Comparison of ENCODE assay signal across 1 cellular context in the genomic region with DNA sequence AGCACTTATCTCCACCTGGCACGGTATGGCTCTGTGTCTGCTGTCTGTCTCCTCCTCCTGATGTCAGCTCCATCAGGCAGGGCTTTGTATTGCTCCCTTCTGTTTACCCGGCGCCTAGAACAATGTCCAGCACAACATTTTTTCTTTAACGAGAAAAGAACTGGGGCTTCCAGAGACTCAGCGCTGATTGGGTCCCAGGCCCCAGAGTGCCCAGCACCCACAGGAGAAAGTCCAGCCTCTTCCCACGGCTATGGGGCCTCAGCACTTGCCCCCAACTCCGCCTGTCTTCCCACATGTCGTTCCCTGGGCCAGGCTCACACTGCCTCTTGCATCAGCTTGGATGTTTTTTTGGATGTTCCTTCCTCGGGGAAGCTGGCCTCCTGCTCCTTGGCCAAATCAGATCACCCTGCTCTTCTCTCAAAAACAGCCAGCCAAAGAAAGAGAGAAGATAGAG.
TF ChIP-seq lines count a peak whose summit lies in the region.

No MANE protein-coding gene starts in this region.

TF ChIP-seq in HepG2, 621 proteins besides CTCF, POLR2A, EP300 and RAD21 (continued from another document and continues in another):
- TF ChIP-seq, protein P1, sequence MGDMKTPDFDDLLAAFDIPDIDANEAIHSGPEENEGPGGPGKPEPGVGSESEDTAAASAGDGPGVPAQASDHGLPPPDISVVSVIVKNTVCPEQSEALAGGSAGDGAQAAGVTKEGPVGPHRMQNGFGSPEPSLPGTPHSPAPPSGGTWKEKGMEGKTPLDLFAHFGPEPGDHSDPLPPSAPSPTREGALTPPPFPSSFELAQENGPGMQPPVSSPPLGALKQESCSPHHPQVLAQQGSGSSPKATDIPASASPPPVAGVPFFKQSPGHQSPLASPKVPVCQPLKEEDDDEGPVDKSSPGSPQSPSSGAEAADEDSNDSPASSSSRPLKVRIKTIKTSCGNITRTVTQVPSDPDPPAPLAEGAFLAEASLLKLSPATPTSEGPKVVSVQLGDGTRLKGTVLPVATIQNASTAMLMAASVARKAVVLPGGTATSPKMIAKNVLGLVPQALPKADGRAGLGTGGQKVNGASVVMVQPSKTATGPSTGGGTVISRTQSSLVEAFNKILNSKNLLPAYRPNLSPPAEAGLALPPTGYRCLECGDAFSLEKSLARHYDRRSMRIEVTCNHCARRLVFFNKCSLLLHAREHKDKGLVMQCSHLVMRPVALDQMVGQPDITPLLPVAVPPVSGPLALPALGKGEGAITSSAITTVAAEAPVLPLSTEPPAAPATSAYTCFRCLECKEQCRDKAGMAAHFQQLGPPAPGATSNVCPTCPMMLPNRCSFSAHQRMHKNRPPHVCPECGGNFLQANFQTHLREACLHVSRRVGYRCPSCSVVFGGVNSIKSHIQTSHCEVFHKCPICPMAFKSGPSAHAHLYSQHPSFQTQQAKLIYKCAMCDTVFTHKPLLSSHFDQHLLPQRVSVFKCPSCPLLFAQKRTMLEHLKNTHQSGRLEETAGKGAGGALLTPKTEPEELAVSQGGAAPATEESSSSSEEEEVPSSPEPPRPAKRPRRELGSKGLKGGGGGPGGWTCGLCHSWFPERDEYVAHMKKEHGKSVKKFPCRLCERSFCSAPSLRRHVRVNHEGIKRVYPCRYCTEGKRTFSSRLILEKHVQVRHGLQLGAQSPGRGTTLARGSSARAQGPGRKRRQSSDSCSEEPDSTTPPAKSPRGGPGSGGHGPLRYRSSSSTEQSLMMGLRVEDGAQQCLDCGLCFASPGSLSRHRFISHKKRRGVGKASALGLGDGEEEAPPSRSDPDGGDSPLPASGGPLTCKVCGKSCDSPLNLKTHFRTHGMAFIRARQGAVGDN (CRISPR knock-in tag; IDR thresholded peaks at IDR 0.05), result peak; percentile 82
- TF ChIP-seq, protein P2, sequence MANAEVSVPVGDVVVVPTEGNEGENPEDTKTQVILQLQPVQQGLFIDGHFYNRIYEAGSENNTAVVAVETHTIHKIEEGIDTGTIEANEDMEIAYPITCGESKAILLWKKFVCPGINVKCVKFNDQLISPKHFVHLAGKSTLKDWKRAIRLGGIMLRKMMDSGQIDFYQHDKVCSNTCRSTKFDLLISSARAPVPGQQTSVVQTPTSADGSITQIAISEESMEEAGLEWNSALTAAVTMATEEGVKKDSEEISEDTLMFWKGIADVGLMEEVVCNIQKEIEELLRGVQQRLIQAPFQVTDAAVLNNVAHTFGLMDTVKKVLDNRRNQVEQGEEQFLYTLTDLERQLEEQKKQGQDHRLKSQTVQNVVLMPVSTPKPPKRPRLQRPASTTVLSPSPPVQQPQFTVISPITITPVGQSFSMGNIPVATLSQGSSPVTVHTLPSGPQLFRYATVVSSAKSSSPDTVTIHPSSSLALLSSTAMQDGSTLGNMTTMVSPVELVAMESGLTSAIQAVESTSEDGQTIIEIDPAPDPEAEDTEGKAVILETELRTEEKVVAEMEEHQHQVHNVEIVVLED (CRISPR knock-in tag; IDR thresholded peaks at IDR 0.05; ENCODE audit: borderline replicate concordance), result no peak; the same call in 1 of the 2 replicates
- peak; percentile 55 for TF ChIP-seq FOXO1 (CRISPR knock-in tag; IDR thresholded peaks at IDR 0.05)
- no peak for TF ChIP-seq ZNF709 (CRISPR knock-in tag; IDR thresholded peaks at IDR 0.05)
- TF ChIP-seq, protein P3, sequence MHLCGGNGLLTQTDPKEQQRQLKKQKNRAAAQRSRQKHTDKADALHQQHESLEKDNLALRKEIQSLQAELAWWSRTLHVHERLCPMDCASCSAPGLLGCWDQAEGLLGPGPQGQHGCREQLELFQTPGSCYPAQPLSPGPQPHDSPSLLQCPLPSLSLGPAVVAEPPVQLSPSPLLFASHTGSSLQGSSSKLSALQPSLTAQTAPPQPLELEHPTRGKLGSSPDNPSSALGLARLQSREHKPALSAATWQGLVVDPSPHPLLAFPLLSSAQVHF (CRISPR knock-in tag; IDR thresholded peaks at IDR 0.05), result no peak
- TF ChIP-seq HNF4G (IDR thresholded peaks at IDR 0.05; ENCODE audit: borderline replicate concordance, low read depth, low read length), result peak; percentile 69; the same call in 1 of the 2 replicates
- no peak for TF ChIP-seq HNF4G (CRISPR knock-in tag; IDR thresholded peaks at IDR 0.05; ENCODE audit: borderline replicate concordance, low read depth)
- TF ChIP-seq ZMYM3 (CRISPR knock-in tag; IDR thresholded peaks at IDR 0.05), result no peak; the same call in 1 of the 2 replicates
- TF ChIP-seq ZKSCAN8 (CRISPR knock-in tag; IDR thresholded peaks at IDR 0.05; ENCODE audit: borderline replicate concordance), result peak; percentile 75; the same call in 1 of the 2 replicates
- TF ChIP-seq ELF4 (CRISPR knock-in tag; IDR thresholded peaks at IDR 0.05; ENCODE audit: borderline replicate concordance), result no peak
- no peak for TF ChIP-seq ZNF567 (CRISPR knock-in tag; IDR thresholded peaks at IDR 0.05; ENCODE audit: borderline replicate concordance)
- TF ChIP-seq, protein P4, sequence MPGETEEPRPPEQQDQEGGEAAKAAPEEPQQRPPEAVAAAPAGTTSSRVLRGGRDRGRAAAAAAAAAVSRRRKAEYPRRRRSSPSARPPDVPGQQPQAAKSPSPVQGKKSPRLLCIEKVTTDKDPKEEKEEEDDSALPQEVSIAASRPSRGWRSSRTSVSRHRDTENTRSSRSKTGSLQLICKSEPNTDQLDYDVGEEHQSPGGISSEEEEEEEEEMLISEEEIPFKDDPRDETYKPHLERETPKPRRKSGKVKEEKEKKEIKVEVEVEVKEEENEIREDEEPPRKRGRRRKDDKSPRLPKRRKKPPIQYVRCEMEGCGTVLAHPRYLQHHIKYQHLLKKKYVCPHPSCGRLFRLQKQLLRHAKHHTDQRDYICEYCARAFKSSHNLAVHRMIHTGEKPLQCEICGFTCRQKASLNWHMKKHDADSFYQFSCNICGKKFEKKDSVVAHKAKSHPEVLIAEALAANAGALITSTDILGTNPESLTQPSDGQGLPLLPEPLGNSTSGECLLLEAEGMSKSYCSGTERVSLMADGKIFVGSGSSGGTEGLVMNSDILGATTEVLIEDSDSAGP (CRISPR knock-in tag; IDR thresholded peaks at IDR 0.05; ENCODE audit: borderline replicate concordance), result peak; percentile 63; the same call in 1 of the 2 replicates
- no peak for TF ChIP-seq TBX3 (IDR thresholded peaks at IDR 0.05; ENCODE audit: borderline replicate concordance)
- TF ChIP-seq, protein P5, sequence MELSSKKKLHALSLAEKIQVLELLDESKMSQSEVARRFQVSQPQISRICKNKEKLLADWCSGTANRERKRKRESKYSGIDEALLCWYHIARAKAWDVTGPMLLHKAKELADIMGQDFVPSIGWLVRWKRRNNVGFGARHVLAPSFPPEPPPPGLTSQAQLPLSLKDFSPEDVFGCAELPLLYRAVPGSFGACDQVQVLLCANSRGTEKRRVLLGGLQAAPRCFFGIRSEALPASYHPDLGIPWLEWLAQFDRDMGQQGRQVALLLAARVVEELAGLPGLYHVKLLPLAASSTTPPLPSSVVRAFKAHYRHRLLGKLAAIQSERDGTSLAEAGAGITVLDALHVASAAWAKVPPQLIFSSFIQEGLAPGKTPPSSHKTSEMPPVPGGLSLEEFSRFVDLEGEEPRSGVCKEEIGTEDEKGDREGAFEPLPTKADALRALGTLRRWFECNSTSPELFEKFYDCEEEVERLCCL (CRISPR knock-in tag; IDR thresholded peaks at IDR 0.05; ENCODE audit: borderline replicate concordance), result no peak
- no peak for TF ChIP-seq ZNF124 (CRISPR knock-in tag; IDR thresholded peaks at IDR 0.05)
- TF ChIP-seq SRSF4 (IDR thresholded peaks at IDR 0.05; ENCODE audit: low read depth, low read length, poor library complexity, severe bottlenecking), result no peak
- TF ChIP-seq ZNF253 (CRISPR knock-in tag; IDR thresholded peaks at IDR 0.05; ENCODE audit: borderline replicate concordance), result no peak
- no peak for TF ChIP-seq NR2F2 (IDR thresholded peaks at IDR 0.05; ENCODE audit: borderline replicate concordance, low read depth)
- no peak for TF ChIP-seq ZNF530 (CRISPR knock-in tag; IDR thresholded peaks at IDR 0.05; ENCODE audit: low read depth)
- TF ChIP-seq ZNF451 (CRISPR knock-in tag; IDR thresholded peaks at IDR 0.05), result no peak
- TF ChIP-seq, protein P6, sequence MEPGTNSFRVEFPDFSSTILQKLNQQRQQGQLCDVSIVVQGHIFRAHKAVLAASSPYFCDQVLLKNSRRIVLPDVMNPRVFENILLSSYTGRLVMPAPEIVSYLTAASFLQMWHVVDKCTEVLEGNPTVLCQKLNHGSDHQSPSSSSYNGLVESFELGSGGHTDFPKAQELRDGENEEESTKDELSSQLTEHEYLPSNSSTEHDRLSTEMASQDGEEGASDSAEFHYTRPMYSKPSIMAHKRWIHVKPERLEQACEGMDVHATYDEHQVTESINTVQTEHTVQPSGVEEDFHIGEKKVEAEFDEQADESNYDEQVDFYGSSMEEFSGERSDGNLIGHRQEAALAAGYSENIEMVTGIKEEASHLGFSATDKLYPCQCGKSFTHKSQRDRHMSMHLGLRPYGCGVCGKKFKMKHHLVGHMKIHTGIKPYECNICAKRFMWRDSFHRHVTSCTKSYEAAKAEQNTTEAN (CRISPR knock-in tag; conservative IDR thresholded peaks at IDR 0.05), result no peak
- TF ChIP-seq, protein P7, sequence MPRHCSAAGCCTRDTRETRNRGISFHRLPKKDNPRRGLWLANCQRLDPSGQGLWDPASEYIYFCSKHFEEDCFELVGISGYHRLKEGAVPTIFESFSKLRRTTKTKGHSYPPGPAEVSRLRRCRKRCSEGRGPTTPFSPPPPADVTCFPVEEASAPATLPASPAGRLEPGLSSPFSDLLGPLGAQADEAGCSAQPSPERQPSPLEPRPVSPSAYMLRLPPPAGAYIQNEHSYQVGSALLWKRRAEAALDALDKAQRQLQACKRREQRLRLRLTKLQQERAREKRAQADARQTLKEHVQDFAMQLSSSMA (CRISPR knock-in tag; IDR thresholded peaks at IDR 0.05), result no peak
- no peak for TF ChIP-seq ZNF652 (CRISPR knock-in tag; IDR thresholded peaks at IDR 0.05; ENCODE audit: borderline replicate concordance, low read depth)
- no peak for TF ChIP-seq ZNF768 (CRISPR knock-in tag; IDR thresholded peaks at IDR 0.05)
- TF ChIP-seq RBFOX2 (IDR thresholded peaks at IDR 0.05; ENCODE audit: low read depth, low read length), result no peak
- no peak for TF ChIP-seq CC2D1A (CRISPR knock-in tag; IDR thresholded peaks at IDR 0.05)
- peak; percentile 32; the same call in 1 of the 2 replicates for TF ChIP-seq NR2C2 (CRISPR knock-in tag; IDR thresholded peaks at IDR 0.05; ENCODE audit: borderline replicate concordance)
- TF ChIP-seq ZNF616 (CRISPR knock-in tag; IDR thresholded peaks at IDR 0.05; ENCODE audit: low read depth), result no peak
- no peak for TF ChIP-seq SIX4 (CRISPR knock-in tag; IDR thresholded peaks at IDR 0.05)
- TF ChIP-seq, protein P8, sequence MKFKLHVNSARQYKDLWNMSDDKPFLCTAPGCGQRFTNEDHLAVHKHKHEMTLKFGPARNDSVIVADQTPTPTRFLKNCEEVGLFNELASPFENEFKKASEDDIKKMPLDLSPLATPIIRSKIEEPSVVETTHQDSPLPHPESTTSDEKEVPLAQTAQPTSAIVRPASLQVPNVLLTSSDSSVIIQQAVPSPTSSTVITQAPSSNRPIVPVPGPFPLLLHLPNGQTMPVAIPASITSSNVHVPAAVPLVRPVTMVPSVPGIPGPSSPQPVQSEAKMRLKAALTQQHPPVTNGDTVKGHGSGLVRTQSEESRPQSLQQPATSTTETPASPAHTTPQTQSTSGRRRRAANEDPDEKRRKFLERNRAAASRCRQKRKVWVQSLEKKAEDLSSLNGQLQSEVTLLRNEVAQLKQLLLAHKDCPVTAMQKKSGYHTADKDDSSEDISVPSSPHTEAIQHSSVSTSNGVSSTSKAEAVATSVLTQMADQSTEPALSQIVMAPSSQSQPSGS (CRISPR knock-in tag; IDR thresholded peaks at IDR 0.05), result no peak
- TF ChIP-seq IKZF1 (IDR thresholded peaks at IDR 0.05), result no peak
- peak; percentile 48; the same call in 1 of the 2 replicates for TF ChIP-seq ZNF143 (CRISPR knock-in tag; IDR thresholded peaks at IDR 0.05)
- no peak for TF ChIP-seq FOXC1 (CRISPR knock-in tag; IDR thresholded peaks at IDR 0.05; ENCODE audit: borderline replicate concordance)
- TF ChIP-seq ZNF550 (CRISPR knock-in tag; IDR thresholded peaks at IDR 0.05; ENCODE audit: borderline replicate concordance), result no peak
- no peak for TF ChIP-seq HNRNPUL1 (IDR thresholded peaks at IDR 0.05; ENCODE audit: low read depth, low read length)
- no peak for TF ChIP-seq ARNTL (CRISPR knock-in tag; IDR thresholded peaks at IDR 0.05)
- TF ChIP-seq, protein P9, sequence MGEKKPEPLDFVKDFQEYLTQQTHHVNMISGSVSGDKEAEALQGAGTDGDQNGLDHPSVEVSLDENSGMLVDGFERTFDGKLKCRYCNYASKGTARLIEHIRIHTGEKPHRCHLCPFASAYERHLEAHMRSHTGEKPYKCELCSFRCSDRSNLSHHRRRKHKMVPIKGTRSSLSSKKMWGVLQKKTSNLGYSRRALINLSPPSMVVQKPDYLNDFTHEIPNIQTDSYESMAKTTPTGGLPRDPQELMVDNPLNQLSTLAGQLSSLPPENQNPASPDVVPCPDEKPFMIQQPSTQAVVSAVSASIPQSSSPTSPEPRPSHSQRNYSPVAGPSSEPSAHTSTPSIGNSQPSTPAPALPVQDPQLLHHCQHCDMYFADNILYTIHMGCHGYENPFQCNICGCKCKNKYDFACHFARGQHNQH (CRISPR knock-in tag; IDR thresholded peaks at IDR 0.05), result peak; percentile 55; the same call in 1 of the 2 replicates
- no peak for TF ChIP-seq ZBTB1 (CRISPR knock-in tag; IDR thresholded peaks at IDR 0.05; ENCODE audit: borderline replicate concordance)
- no peak for TF ChIP-seq ZNF749 (CRISPR knock-in tag; IDR thresholded peaks at IDR 0.05; ENCODE audit: borderline replicate concordance)
- TF ChIP-seq ZNF775 (CRISPR knock-in tag; IDR thresholded peaks at IDR 0.05; ENCODE audit: borderline replicate concordance), result no peak
- TF ChIP-seq, protein P10, sequence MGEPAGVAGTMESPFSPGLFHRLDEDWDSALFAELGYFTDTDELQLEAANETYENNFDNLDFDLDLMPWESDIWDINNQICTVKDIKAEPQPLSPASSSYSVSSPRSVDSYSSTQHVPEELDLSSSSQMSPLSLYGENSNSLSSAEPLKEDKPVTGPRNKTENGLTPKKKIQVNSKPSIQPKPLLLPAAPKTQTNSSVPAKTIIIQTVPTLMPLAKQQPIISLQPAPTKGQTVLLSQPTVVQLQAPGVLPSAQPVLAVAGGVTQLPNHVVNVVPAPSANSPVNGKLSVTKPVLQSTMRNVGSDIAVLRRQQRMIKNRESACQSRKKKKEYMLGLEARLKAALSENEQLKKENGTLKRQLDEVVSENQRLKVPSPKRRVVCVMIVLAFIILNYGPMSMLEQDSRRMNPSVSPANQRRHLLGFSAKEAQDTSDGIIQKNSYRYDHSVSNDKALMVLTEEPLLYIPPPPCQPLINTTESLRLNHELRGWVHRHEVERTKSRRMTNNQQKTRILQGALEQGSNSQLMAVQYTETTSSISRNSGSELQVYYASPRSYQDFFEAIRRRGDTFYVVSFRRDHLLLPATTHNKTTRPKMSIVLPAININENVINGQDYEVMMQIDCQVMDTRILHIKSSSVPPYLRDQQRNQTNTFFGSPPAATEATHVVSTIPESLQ (CRISPR knock-in tag; conservative IDR thresholded peaks at IDR 0.05), result no peak
